ENCODE assay signal across 14 cellular contexts in genomic region chr14:19659850-19660558, GRCh38. TPM values are rescaled to one million over a fixed set of nuclear protein-coding genes. Genes with fewer than 3 reads are reported as not detected.
"Had no signal": no experiment of that assay in that cellular context is flagged by ENCODE, and none has a peak within 500 bp of the region (broad histone marks: within the 10 kb centered on the region; RNA-seq: fewer than 3 reads in every experiment).

No MANE protein-coding gene starts in this region.

RNA-seq across cellular contexts. Expression of gene OR11H2, which starts 53.7 kb away (rescaled TPM):
- total RNA-seq: activated B cell treated with CpG ODN at 0.5 μM for 24 hours; activated CD4-positive, alpha-beta memory T cell treated with anti-CD3 and anti-CD28 coated beads for 36 hours; activated CD4-positive, alpha-beta memory T cell treated with anti-CD3 and anti-CD28 coated beads, Interleukin-2, amount 10 ng/mL, durations not matched to agents 7 days and 5 days; activated CD4-positive, alpha-beta T cell treated with anti-CD3 and anti-CD28 coated beads for 36 hours; activated CD4-positive, alpha-beta T cell treated with anti-CD3 and anti-CD28 coated beads, Interleukin-2, amount 10 ng/mL, durations not matched to agents 24 days and 14 days; activated CD4-positive, alpha-beta T cell treated with anti-CD3 and anti-CD28 coated beads, Interleukin-2, amount 10 ng/mL, durations not matched to agents 7 days and 5 days; activated CD8-positive, alpha-beta memory T cell treated with anti-CD3 and anti-CD28 coated beads for 36 hours; activated CD8-positive, alpha-beta memory T cell treated with anti-CD3 and anti-CD28 coated beads, Interleukin-2, amount 10 ng/mL, durations not matched to agents 7 days and 5 days; activated CD8-positive, alpha-beta T cell treated with anti-CD3 and anti-CD28 coated beads for 36 hours; activated CD8-positive, alpha-beta T cell treated with anti-CD3 and anti-CD28 coated beads, Interleukin-2, amount 10 ng/mL, durations not matched to agents 7 days and 5 days; T-helper 1 cell treated with Interleukin-12 subunit alpha and Interleukin-12 subunit beta and Interleukin-4 antibody, amounts not matched to agents 30 ng/mL and 1 ng/mL, for 36 hours; T-helper 17 cell; T-helper 2 cell treated with Interferon-gamma antibody and Interleukin-4, amounts not matched to agents 100 ng/mL and 5 ng/mL, for 36 hours; WTC11 had no signal
